ENCODE assay signal across 18 cellular contexts in genomic region chr16:71859751-71860521, GRCh38. TPM values are rescaled to one million over a fixed set of nuclear protein-coding genes. Genes with fewer than 3 reads are reported as not detected.
A peak's percentile ranks its signal among the peaks of the same experiment; 100 is the strongest.
DNase-seq lines count a peak whose midpoint lies in the region; ATAC-seq and TF ChIP-seq lines count a peak whose summit lies in the region.
"Had no signal": no experiment of that assay in that cellular context is flagged by ENCODE, and none has a peak within 500 bp of the region (broad histone marks: within the 10 kb centered on the region; RNA-seq: fewer than 3 reads in every experiment).

No MANE protein-coding gene starts in this region.

- WGBS in ovary, 3 donors = 94% methylated on average over 32 of the region's 32 CpGs

- peak overlapping the region; percentile 44 for H3K27ac Mint-ChIP-seq in activated T-cell treated with anti-CD3 and anti-CD28 coated beads, Interleukin-2, amount 50 U/mL, for 24 hours
- peak overlapping the region in 5 of 8 donors; percentile 40 to 82 (median 54) for H3K27ac Mint-ChIP-seq in CD8-positive, alpha-beta memory T cell
- peak overlapping the region; percentile 63 to 88 for H3K27ac Mint-ChIP-seq in effector memory CD8-positive, alpha-beta T cell
- peak overlapping the region; percentile 42 for H3K27ac Mint-ChIP-seq in progenitor cell of endocrine pancreas
- H3K27ac Mint-ChIP-seq: GM23338 had no signal

- no peak for TF ChIP-seq EP300 in ovary (IDR thresholded peaks at IDR 0.05)

- no peak for DNase-seq in activated T-cell treated with anti-CD3 and anti-CD28 coated beads, Interleukin-2, amount 50 U/mL, for 24 hours
- DNase-seq in activated T-cell treated with anti-CD3 and anti-CD28 coated beads, Interleukin-2, amount 50 U/mL, for 1 hour = no peak
- DNase-seq in CD8-positive, alpha-beta memory T cell = no peak
- no peak for DNase-seq in effector memory CD8-positive, alpha-beta T cell
- DNase-seq in progenitor cell of endocrine pancreas (ENCODE audit: low spot score, unreplicated experiment) (no peak), GM13976 (ENCODE audit: low spot score) (no peak), pons (ENCODE audit: low spot score) (no peak), ovary (no peak)
- DNase-seq: 8988T; CD8-positive, alpha-beta T cell; DMS79; NCI-H1436; NCI-H2029; NCI-H2171; NCI-H446; NK-92 treated with Interleukin-12 subunit alpha and Interleukin-12 subunit beta, amount 100 ng/mL, for 24 hours had no signal

- H3K9me3 Mint-ChIP-seq in activated T-cell treated with anti-CD3 and anti-CD28 coated beads, Interleukin-2, amount 50 U/mL, for 24 hours = no peaks in the 10 kb centered on the region
- H3K9me3 Mint-ChIP-seq in CD8-positive, alpha-beta memory T cell = no peaks in the 10 kb centered on the region
- no peaks in the 10 kb centered on the region for H3K9me3 Mint-ChIP-seq in effector memory CD8-positive, alpha-beta T cell
- no peaks in the 10 kb centered on the region for H3K9me3 Mint-ChIP-seq in progenitor cell of endocrine pancreas (ENCODE audit: low read depth)
- H3K9me3 Mint-ChIP-seq: CD8-positive, alpha-beta T cell; GM23338 had no signal

- H3K4me3 Mint-ChIP-seq in activated T-cell treated with anti-CD3 and anti-CD28 coated beads, Interleukin-2, amount 50 U/mL, for 24 hours = no peak overlapping the region
- H3K4me3 Mint-ChIP-seq in CD8-positive, alpha-beta memory T cell = no peak overlapping the region
- no peak overlapping the region for H3K4me3 Mint-ChIP-seq in effector memory CD8-positive, alpha-beta T cell
- H3K4me3 Mint-ChIP-seq in progenitor cell of endocrine pancreas (ENCODE audit: low read depth) = no peak overlapping the region
- H3K4me3 Mint-ChIP-seq: CD8-positive, alpha-beta T cell; GM23338 had no signal

- H3K27me3 Mint-ChIP-seq in activated T-cell treated with anti-CD3 and anti-CD28 coated beads, Interleukin-2, amount 50 U/mL, for 24 hours = no peaks in the 10 kb centered on the region
- H3K27me3 Mint-ChIP-seq in CD8-positive, alpha-beta memory T cell = no peaks in the 10 kb centered on the region
- no peaks in the 10 kb centered on the region for H3K27me3 Mint-ChIP-seq in effector memory CD8-positive, alpha-beta T cell
- H3K27me3 Mint-ChIP-seq in progenitor cell of endocrine pancreas = no peaks in the 10 kb centered on the region

- no peak overlapping the region for H3K27ac ChIP-seq in CD8-positive, alpha-beta memory T cell (ENCODE audit: low read depth, low read length)
- no peak overlapping the region for H3K27ac ChIP-seq in ovary
- H3K27ac ChIP-seq: KMS-11 had no signal

- CTCF ChIA-PET in CD8-positive, alpha-beta memory T cell (lab: Charles Lee) = interaction anchor here (1.0 to 6.4 kb wide), 2 partner anchors 22 to 37 kb away, joined by 3 to 57 read pairs; partner anchors contain the start of gene ZNF821

- no peaks in the 10 kb centered on the region for H3K9me3 ChIP-seq in CD8-positive, alpha-beta memory T cell (ENCODE audit: low read length)
- H3K9me3 ChIP-seq in ovary = no peaks in the 10 kb centered on the region

- TF ChIP-seq CTCF in progenitor cell of endocrine pancreas (IDR thresholded peaks at IDR 0.05; ENCODE audit: unreplicated experiment) (no peak), GM13976 (IDR thresholded peaks at IDR 0.05; ENCODE audit: borderline replicate concordance, control extremely low read depth, extremely low read depth, insufficient read depth, missing control alignments) (no peak), ovary (IDR thresholded peaks at IDR 0.05) (no peak)

- intact Hi-C loops in ovary (cut with DNase I) = no loop called here

- H3K4me1 Mint-ChIP-seq in activated T-cell treated with anti-CD3 and anti-CD28 coated beads, Interleukin-2, amount 50 U/mL, for 24 hours (ENCODE audit: low read depth) = peaks cover 32% of the 10 kb centered on the region
- H3K4me1 Mint-ChIP-seq in CD8-positive, alpha-beta memory T cell = peaks cover 30 to 50% (median 39%) of the 10 kb centered on the region in 3 donors
- H3K4me1 Mint-ChIP-seq in effector memory CD8-positive, alpha-beta T cell (ENCODE audit: low read depth in 2 of 2) = peaks cover 17 to 37% of the 10 kb centered on the region in 2 donors
- peaks cover 7% of the 10 kb centered on the region for H3K4me1 Mint-ChIP-seq in progenitor cell of endocrine pancreas (ENCODE audit: low read depth)
- H3K4me1 Mint-ChIP-seq: GM23338 had no signal

- POLR2A ChIA-PET in CD8-positive, alpha-beta memory T cell (lab: Charles Lee) = no interaction called here

- H3K36me3 ChIP-seq in CD8-positive, alpha-beta memory T cell (ENCODE audit: insufficient read depth, low read length) = peaks cover 5% of the 10 kb centered on the region
- H3K36me3 ChIP-seq in ovary = no peaks in the 10 kb centered on the region

- ATAC-seq in effector memory CD8-positive, alpha-beta T cell (replicated peaks) = no peak
- ATAC-seq: CD8-positive, alpha-beta T cell; GM23338 had no signal

- H3K36me3 Mint-ChIP-seq in activated T-cell treated with anti-CD3 and anti-CD28 coated beads, Interleukin-2, amount 50 U/mL, for 24 hours (ENCODE audit: low read depth) = peaks cover 66% of the 10 kb centered on the region
- peaks cover 0 to 60% (median 3%) of the 10 kb centered on the region in 3 donors for H3K36me3 Mint-ChIP-seq in CD8-positive, alpha-beta memory T cell
- peaks cover 35% of the 10 kb centered on the region for H3K36me3 Mint-ChIP-seq in effector memory CD8-positive, alpha-beta T cell (ENCODE audit: insufficient read depth)
- peaks cover 21% of the 10 kb centered on the region for H3K36me3 Mint-ChIP-seq in progenitor cell of endocrine pancreas (ENCODE audit: insufficient read depth)

- no peaks in the 10 kb centered on the region for H3K27me3 ChIP-seq in CD8-positive, alpha-beta memory T cell (ENCODE audit: insufficient read depth, low read length, poor library complexity, severe bottlenecking)
- no peaks in the 10 kb centered on the region for H3K27me3 ChIP-seq in ovary

- in situ Hi-C loops in GM13976 (cut with MboI; ENCODE audit: low sequenced_read_pairs, unreplicated experiment) = no loop called here

- H3K4me3 ChIP-seq in CD8-positive, alpha-beta memory T cell (ENCODE audit: low read length) = no peak overlapping the region
- no peak overlapping the region for H3K4me3 ChIP-seq in ovary
- H3K4me3 ChIP-seq: GM23338 had no signal

- peaks cover 24% of the 10 kb centered on the region for H3K4me1 ChIP-seq in CD8-positive, alpha-beta memory T cell (ENCODE audit: insufficient read depth, low read length)
- peaks cover 2% of the 10 kb centered on the region for H3K4me1 ChIP-seq in ovary (ENCODE audit: insufficient read depth)

- TF ChIP-seq POLR2A in ovary (IDR thresholded peaks at IDR 0.05) = no peak

RNA-seq across cellular contexts. Expression of gene ATXN1L, which starts 14.2 kb away (rescaled TPM):
- total RNA-seq in CD8-positive, alpha-beta memory T cell = 10 to 100 TPM; 16.9 to 19.7 TPM
- 11.9 TPM for polyA plus RNA-seq in CD8-positive, alpha-beta memory T cell
- 28.5 and 28.6 TPM in 2 replicates for total RNA-seq in progenitor cell of endocrine pancreas
- total RNA-seq in ovary = 10 to 100 TPM; 12.5 to 29.5 (median 26.0) TPM
- 10 to 100 TPM; 12.6 to 26.6 TPM for polyA plus RNA-seq in ovary

RNA-seq across cellular contexts. Expression of gene ZNF821, which starts 24.0 kb away (rescaled TPM):
- total RNA-seq in CD8-positive, alpha-beta memory T cell = 1 to 10 TPM; 3.3 to 5.3 TPM
- 12.6 TPM for polyA plus RNA-seq in CD8-positive, alpha-beta memory T cell
- total RNA-seq in progenitor cell of endocrine pancreas (32.3 and 32.6 TPM in 2 replicates), ovary (10 to 100 TPM in 5 of 7 donors, 1 to 10 TPM in 2; 7.6 to 14.1 (median 11.7) TPM)
- polyA plus RNA-seq in ovary = 10 to 100 TPM in 1 of 2 donors, 1 to 10 TPM in 1; 8.6 to 13.5 TPM

RNA-seq across cellular contexts. Expression of gene IST1, which starts 35.4 kb away (rescaled TPM):
- total RNA-seq in CD8-positive, alpha-beta memory T cell = 100 to 1,000 TPM; 172 to 177 TPM
- polyA plus RNA-seq in CD8-positive, alpha-beta memory T cell = 144 TPM
- total RNA-seq in progenitor cell of endocrine pancreas (280 and 304 TPM in 2 replicates), ovary (100 to 1,000 TPM; 140 to 200 (median 169) TPM)
- 100 to 1,000 TPM; 119 to 324 TPM for polyA plus RNA-seq in ovary

RNA-seq across cellular contexts. Expression of gene AP1G1, which starts 51.3 kb away (rescaled TPM):
- total RNA-seq in CD8-positive, alpha-beta memory T cell = 10 to 100 TPM; 80.4 to 83.3 TPM
- 10.9 TPM for polyA plus RNA-seq in CD8-positive, alpha-beta memory T cell
- total RNA-seq in progenitor cell of endocrine pancreas (101 and 109 TPM in 2 replicates), ovary (10 to 100 TPM; 50.6 to 71.7 (median 57.2) TPM)
- 10 to 100 TPM; 14.2 to 43.8 TPM for polyA plus RNA-seq in ovary
